ENCODE assay signal across 1 cellular context in the genomic region with DNA sequence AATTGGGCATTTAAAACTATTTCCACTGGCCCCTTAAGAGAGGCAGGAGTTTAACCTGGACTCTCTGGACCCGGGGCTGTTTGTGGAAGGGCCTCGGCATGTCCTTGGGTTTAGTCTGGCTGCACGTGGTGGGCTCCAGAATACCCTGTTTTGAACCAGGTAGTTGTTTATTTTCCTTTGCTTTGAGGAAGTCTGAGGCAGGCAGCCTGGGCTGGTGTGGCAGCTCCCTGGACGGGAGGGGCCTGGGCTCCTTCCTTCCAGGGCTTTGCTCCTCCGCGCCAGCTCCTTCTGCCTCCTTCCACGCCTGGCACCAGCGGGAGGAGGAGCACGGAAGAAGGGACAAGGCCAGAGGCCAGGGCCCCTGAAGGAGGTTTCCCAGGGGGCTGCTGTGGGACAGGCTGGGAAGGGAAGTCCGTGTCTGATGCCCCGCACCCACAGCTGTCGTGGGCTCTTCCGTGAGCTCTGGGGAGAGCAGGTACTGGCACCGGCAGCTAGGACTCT.
TF ChIP-seq lines count a peak whose summit lies in the region.

No MANE protein-coding gene starts in this region.

TF ChIP-seq in HepG2, 621 proteins besides CTCF, POLR2A, EP300 and RAD21 (continued from another document and continues in another):
- TF ChIP-seq, protein P1, sequence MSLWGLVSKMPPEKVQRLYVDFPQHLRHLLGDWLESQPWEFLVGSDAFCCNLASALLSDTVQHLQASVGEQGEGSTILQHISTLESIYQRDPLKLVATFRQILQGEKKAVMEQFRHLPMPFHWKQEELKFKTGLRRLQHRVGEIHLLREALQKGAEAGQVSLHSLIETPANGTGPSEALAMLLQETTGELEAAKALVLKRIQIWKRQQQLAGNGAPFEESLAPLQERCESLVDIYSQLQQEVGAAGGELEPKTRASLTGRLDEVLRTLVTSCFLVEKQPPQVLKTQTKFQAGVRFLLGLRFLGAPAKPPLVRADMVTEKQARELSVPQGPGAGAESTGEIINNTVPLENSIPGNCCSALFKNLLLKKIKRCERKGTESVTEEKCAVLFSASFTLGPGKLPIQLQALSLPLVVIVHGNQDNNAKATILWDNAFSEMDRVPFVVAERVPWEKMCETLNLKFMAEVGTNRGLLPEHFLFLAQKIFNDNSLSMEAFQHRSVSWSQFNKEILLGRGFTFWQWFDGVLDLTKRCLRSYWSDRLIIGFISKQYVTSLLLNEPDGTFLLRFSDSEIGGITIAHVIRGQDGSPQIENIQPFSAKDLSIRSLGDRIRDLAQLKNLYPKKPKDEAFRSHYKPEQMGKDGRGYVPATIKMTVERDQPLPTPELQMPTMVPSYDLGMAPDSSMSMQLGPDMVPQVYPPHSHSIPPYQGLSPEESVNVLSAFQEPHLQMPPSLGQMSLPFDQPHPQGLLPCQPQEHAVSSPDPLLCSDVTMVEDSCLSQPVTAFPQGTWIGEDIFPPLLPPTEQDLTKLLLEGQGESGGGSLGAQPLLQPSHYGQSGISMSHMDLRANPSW (CRISPR knock-in tag; IDR thresholded peaks at IDR 0.05; ENCODE audit: borderline replicate concordance) = no peak
- TF ChIP-seq GATAD2A (CRISPR knock-in tag; IDR thresholded peaks at IDR 0.05) = peak; percentile 75; the same call in 1 of the 2 replicates
- no peak for TF ChIP-seq PRMT3 (CRISPR knock-in tag; IDR thresholded peaks at IDR 0.05; ENCODE audit: borderline replicate concordance, low read depth)
- 0 out of 2 replicates have a peak, but pooled peaks have one; percentile 19 for TF ChIP-seq PITX1 (CRISPR knock-in tag; IDR thresholded peaks at IDR 0.05)
- no peak for TF ChIP-seq BCLAF1 (IDR thresholded peaks at IDR 0.05)
- TF ChIP-seq ZNF136 (CRISPR knock-in tag; IDR thresholded peaks at IDR 0.05; ENCODE audit: low read depth) = no peak
- TF ChIP-seq, protein P2, sequence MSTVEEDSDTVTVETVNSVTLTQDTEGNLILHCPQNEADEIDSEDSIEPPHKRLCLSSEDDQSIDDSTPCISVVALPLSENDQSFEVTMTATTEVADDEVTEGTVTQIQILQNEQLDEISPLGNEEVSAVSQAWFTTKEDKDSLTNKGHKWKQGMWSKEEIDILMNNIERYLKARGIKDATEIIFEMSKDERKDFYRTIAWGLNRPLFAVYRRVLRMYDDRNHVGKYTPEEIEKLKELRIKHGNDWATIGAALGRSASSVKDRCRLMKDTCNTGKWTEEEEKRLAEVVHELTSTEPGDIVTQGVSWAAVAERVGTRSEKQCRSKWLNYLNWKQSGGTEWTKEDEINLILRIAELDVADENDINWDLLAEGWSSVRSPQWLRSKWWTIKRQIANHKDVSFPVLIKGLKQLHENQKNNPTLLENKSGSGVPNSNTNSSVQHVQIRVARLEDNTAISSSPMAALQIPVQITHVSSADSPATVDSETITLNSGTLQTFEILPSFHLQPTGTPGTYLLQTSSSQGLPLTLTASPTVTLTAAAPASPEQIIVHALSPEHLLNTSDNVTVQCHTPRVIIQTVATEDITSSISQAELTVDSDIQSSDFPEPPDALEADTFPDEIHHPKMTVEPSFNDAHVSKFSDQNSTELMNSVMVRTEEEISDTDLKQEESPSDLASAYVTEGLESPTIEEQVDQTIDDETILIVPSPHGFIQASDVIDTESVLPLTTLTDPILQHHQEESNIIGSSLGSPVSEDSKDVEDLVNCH (CRISPR knock-in tag; IDR thresholded peaks at IDR 0.05) = no peak
- TF ChIP-seq SMARCE1 (IDR thresholded peaks at IDR 0.05; ENCODE audit: borderline replicate concordance) = no peak
- TF ChIP-seq, protein P3, sequence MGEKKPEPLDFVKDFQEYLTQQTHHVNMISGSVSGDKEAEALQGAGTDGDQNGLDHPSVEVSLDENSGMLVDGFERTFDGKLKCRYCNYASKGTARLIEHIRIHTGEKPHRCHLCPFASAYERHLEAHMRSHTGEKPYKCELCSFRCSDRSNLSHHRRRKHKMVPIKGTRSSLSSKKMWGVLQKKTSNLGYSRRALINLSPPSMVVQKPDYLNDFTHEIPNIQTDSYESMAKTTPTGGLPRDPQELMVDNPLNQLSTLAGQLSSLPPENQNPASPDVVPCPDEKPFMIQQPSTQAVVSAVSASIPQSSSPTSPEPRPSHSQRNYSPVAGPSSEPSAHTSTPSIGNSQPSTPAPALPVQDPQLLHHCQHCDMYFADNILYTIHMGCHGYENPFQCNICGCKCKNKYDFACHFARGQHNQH (CRISPR knock-in tag; IDR thresholded peaks at IDR 0.05) = 0 out of 2 replicates have a peak, but pooled peaks have one; percentile 57
- TF ChIP-seq, protein P4, sequence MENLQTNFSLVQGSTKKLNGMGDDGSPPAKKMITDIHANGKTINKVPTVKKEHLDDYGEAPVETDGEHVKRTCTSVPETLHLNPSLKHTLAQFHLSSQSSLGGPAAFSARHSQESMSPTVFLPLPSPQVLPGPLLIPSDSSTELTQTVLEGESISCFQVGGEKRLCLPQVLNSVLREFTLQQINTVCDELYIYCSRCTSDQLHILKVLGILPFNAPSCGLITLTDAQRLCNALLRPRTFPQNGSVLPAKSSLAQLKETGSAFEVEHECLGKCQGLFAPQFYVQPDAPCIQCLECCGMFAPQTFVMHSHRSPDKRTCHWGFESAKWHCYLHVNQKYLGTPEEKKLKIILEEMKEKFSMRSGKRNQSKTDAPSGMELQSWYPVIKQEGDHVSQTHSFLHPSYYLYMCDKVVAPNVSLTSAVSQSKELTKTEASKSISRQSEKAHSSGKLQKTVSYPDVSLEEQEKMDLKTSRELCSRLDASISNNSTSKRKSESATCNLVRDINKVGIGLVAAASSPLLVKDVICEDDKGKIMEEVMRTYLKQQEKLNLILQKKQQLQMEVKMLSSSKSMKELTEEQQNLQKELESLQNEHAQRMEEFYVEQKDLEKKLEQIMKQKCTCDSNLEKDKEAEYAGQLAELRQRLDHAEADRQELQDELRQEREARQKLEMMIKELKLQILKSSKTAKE (CRISPR knock-in tag; IDR thresholded peaks at IDR 0.05; ENCODE audit: borderline replicate concordance) = no peak
- TF ChIP-seq THAP9 (CRISPR knock-in tag; IDR thresholded peaks at IDR 0.05; ENCODE audit: borderline replicate concordance) = no peak
- TF ChIP-seq FOXP1 (IDR thresholded peaks at IDR 0.05) = no peak
- peak; percentile 43; the same call in 1 of the 2 replicates for TF ChIP-seq FOXP1 (CRISPR knock-in tag; IDR thresholded peaks at IDR 0.05)
- no peak for TF ChIP-seq ZSCAN25 (CRISPR knock-in tag; IDR thresholded peaks at IDR 0.05)
- TF ChIP-seq, protein P5, sequence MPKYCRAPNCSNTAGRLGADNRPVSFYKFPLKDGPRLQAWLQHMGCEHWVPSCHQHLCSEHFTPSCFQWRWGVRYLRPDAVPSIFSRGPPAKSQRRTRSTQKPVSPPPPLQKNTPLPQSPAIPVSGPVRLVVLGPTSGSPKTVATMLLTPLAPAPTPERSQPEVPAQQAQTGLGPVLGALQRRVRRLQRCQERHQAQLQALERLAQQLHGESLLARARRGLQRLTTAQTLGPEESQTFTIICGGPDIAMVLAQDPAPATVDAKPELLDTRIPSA (CRISPR knock-in tag; IDR thresholded peaks at IDR 0.05; ENCODE audit: borderline replicate concordance) = no peak
- TF ChIP-seq KLF6 (CRISPR knock-in tag; IDR thresholded peaks at IDR 0.05) = 0 out of 2 replicates have a peak, but pooled peaks have one; percentile 34
- no peak for TF ChIP-seq SETDB1 (CRISPR knock-in tag; IDR thresholded peaks at IDR 0.05; ENCODE audit: borderline replicate concordance)
- peak; percentile 56; the same call in 1 of the 2 replicates for TF ChIP-seq ELF3 (CRISPR knock-in tag; IDR thresholded peaks at IDR 0.05)
- TF ChIP-seq FOSL2 (CRISPR knock-in tag; IDR thresholded peaks at IDR 0.05) = no peak
- TF ChIP-seq KLF11 (CRISPR knock-in tag; IDR thresholded peaks at IDR 0.05) = peak; percentile 36; the same call in 1 of the 2 replicates
- TF ChIP-seq SP5 (CRISPR knock-in tag; IDR thresholded peaks at IDR 0.05; ENCODE audit: borderline replicate concordance, low read depth) = 0 out of 2 replicates have a peak, but pooled peaks have one; percentile 26
- TF ChIP-seq SMAD9 (CRISPR knock-in tag; IDR thresholded peaks at IDR 0.05) = no peak
- no peak for TF ChIP-seq ZNF382 (CRISPR knock-in tag; IDR thresholded peaks at IDR 0.05; ENCODE audit: borderline replicate concordance)
- TF ChIP-seq ASH2L (IDR thresholded peaks at IDR 0.05; ENCODE audit: insufficient read length, low read depth, low read length) = no peak
- TF ChIP-seq ONECUT2 (CRISPR knock-in tag; IDR thresholded peaks at IDR 0.05) = no peak
- no peak for TF ChIP-seq ZZZ3 (CRISPR knock-in tag; IDR thresholded peaks at IDR 0.05; ENCODE audit: borderline replicate concordance)
- peak; percentile 41; the same call in 1 of the 2 replicates for TF ChIP-seq ARID4A (CRISPR knock-in tag; IDR thresholded peaks at IDR 0.05; ENCODE audit: borderline replicate concordance)
- TF ChIP-seq, protein P6, sequence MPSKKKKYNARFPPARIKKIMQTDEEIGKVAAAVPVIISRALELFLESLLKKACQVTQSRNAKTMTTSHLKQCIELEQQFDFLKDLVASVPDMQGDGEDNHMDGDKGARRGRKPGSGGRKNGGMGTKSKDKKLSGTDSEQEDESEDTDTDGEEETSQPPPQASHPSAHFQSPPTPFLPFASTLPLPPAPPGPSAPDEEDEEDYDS (CRISPR knock-in tag; IDR thresholded peaks at IDR 0.05) = no peak
- peak; percentile 31; the same call in 1 of the 2 replicates for TF ChIP-seq ZNF768 (CRISPR knock-in tag; IDR thresholded peaks at IDR 0.05)
- no peak for TF ChIP-seq ZBTB34 (CRISPR knock-in tag; IDR thresholded peaks at IDR 0.05)
- TF ChIP-seq HOXA3 (CRISPR knock-in tag; IDR thresholded peaks at IDR 0.05) = peak; percentile 32; the same call in 1 of the 2 replicates
